Comparison of ENCODE assay signal across 8 cellular contexts in the genomic region with DNA sequence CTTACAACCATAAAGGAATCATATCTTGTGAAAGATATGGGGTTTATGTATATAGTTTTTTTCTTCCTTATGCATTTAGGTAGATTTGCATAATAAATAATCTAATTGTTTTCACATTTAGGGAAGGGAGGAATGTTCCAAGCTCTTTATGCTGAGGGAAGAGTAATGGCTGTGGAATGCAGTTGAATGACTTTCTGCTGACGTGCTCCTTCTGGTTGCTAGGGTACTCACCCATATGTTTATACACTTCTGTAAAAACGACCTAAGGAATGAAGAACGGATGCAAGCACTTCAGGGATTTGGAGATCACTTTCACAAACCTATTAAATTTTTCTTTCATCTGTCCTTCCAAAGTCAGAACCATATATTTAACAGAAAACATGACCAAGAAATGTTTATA. TPM values are rescaled to one million over a fixed set of nuclear protein-coding genes. Genes with fewer than 3 reads are reported as not detected.
A peak's percentile ranks its signal among the peaks of the same experiment; 100 is the strongest.
DNase-seq lines count a peak whose midpoint lies in the region; ATAC-seq, FAIRE-seq and TF ChIP-seq lines count a peak whose summit lies in the region.

No MANE protein-coding gene starts in this region.

- no peak for FAIRE-seq in GM12891 (lab: Jason Lieb, UNC)

- H3K9ac ChIP-seq in Karpas-422 (ENCODE audit: low read length): no peak overlapping the region

- no peaks in the 10 kb centered on the region; the same call in 1 of the 2 replicates for H3K9me3 ChIP-seq in AG04450 (ENCODE audit: control insufficient read depth, insufficient read depth, low read length)
- H3K9me3 ChIP-seq in Karpas-422 (ENCODE audit: low read length): no peaks in the 10 kb centered on the region

- TF ChIP-seq POLR2A in GM12891 (IDR thresholded peaks at IDR 0.05; ENCODE audit: low read depth, low read length): no peak

- no peaks in the 10 kb centered on the region for H3K27me3 ChIP-seq in AG04450 (ENCODE audit: control insufficient read depth, insufficient read depth, low read length)
- no peaks in the 10 kb centered on the region for H3K27me3 ChIP-seq in Karpas-422 (ENCODE audit: low read length)

- H4K20me1 ChIP-seq in Karpas-422 (ENCODE audit: insufficient read depth, low read depth, low read length): no peaks in the 10 kb centered on the region

- no peak overlapping the region for H2AFZ ChIP-seq in Karpas-422 (ENCODE audit: low read length)

- H3K4me3 ChIP-seq in AG04450 (ENCODE audit: low read depth, low read length) (no peak overlapping the region), Karpas-422 (ENCODE audit: low read length) (no peak overlapping the region)

- TF ChIP-seq CTCF in AG04450 (IDR thresholded peaks at IDR 0.05; ENCODE audit: low read depth, low read length): no peak

- DNase-seq in AG04450 (ENCODE audit: low read depth, low spot score): peak; percentile 89
- peak; percentile 28 for DNase-seq in Karpas-422
- DNase-seq in dermis blood vessel endothelial cell: peak; percentile 97
- peak; percentile 92 to 96 for DNase-seq in lung microvascular endothelial cell (ENCODE audit: low read depth in 2 of 2)
- no peak for DNase-seq in GM12891 (ENCODE audit: insufficient read length, low spot score)
- DNase-seq in superior temporal gyrus (ENCODE audit: extremely low spot score): no peak

- no peak for ATAC-seq in HG03378 (IDR thresholded peaks at IDR 0.05; ENCODE audit: unreplicated experiment)
- ATAC-seq in GM21825 (IDR thresholded peaks at IDR 0.05; ENCODE audit: unreplicated experiment): no peak

- no peaks in the 10 kb centered on the region for H3K9me2 ChIP-seq in Karpas-422 (replicated peaks; ENCODE audit: insufficient read depth, low read length)

- no peaks in the 10 kb centered on the region for H3K4me1 ChIP-seq in Karpas-422 (ENCODE audit: low read length)

- H3K27ac ChIP-seq in AG04450 (ENCODE audit: low read depth, low read length) (peak overlapping the region; percentile 90), Karpas-422 (ENCODE audit: low read length) (no peak overlapping the region)

- H3K79me2 ChIP-seq in Karpas-422 (ENCODE audit: low read length): no peaks in the 10 kb centered on the region

- no peaks in the 10 kb centered on the region for H3K36me3 ChIP-seq in Karpas-422 (ENCODE audit: insufficient read depth, low read length)

- CTCF ChIA-PET in AG04450 (lab: Charles Lee): no interaction called here

- POLR2A ChIA-PET in AG04450 (lab: Yijun Ruan, JAX): interaction anchor here (0.6 to 1.5 kb wide), 3 partner anchors 18 to 145 kb away, joined by 3 to 9 read pairs (median 4); no protein-coding TSS in a partner anchor

- no peak overlapping the region for H3K4me2 ChIP-seq in Karpas-422 (ENCODE audit: low read depth, low read length, poor library complexity, severe bottlenecking)

TF ChIP-seq in GM12891, 5 proteins besides CTCF, POLR2A, EP300 and RAD21:
- TF ChIP-seq SPI1 (IDR thresholded peaks at IDR 0.05; ENCODE audit: low read depth, low read length): no peak
- no peak for TF ChIP-seq POLR2AphosphoS5 (IDR thresholded peaks at IDR 0.05; ENCODE audit: low read depth, low read length)
- TF ChIP-seq TAF1 (IDR thresholded peaks at IDR 0.05; ENCODE audit: low read depth, low read length): no peak
- no peak for TF ChIP-seq POU2F2 (IDR thresholded peaks at IDR 0.05; ENCODE audit: low read depth, low read length)
- no peak for TF ChIP-seq PAX5 (IDR thresholded peaks at IDR 0.05; ENCODE audit: insufficient read depth, low read length, severe bottlenecking)
TF ChIP-seq in GM12891: peak in this region for 0.

RNA-seq across cellular contexts. Expression of gene PPP4R1, which starts 29.2 kb away (rescaled TPM):
- polyA plus RNA-seq in AG04450 (2011; rRNA removed): 99.3 and 101 TPM in 2 replicates
- polyA minus RNA-seq in AG04450 (2011; rRNA and poly(A)+ RNA removed): 184 and 186 TPM in 2 replicates
- total RNA-seq in Karpas-422 (2014; rRNA removed; shearing (Covaris generic); ENCODE audit: low replicate concordance): 28.7 and 52.7 TPM in 2 replicates
- 180 and 193 TPM in 2 replicates for total RNA-seq in dermis blood vessel endothelial cell
- total RNA-seq in lung microvascular endothelial cell: 84.8 and 134 TPM in 2 replicates
- polyA plus RNA-seq in GM12891 (2012; ENCODE audit: low read depth, missing spikeins): 14.3 TPM

Comparison
In these comparisons a context has a peak if more than half of its experiments do, and no peak if none do; other contexts are left out.
1. DNase-seq: peak in AG04450 (single experiment), Karpas-422 (single experiment), dermis blood vessel endothelial cell (single experiment) and lung microvascular endothelial cell (2 of 2); none in GM12891 (single experiment) and superior temporal gyrus (single experiment).